ENCODE assay signal across 18 cellular contexts in genomic region chr21:33088384-33088783, GRCh38. TPM values are rescaled to one million over a fixed set of nuclear protein-coding genes. Genes with fewer than 3 reads are reported as not detected.
"Had no signal": no experiment of that assay in that cellular context is flagged by ENCODE, and none has a peak within 500 bp of the region (broad histone marks: within the 10 kb centered on the region; RNA-seq: fewer than 3 reads in every experiment).

No MANE protein-coding gene starts in this region.

- H3K9me3 ChIP-seq: SJCRH30 had no signal

- H3K27ac ChIP-seq: RWPE1, SJCRH30 had no signal

- H3K27me3 ChIP-seq: SJCRH30 had no signal

- H3K9ac ChIP-seq: KMS-11 had no signal

- H3K4me3 ChIP-seq: K562, SJCRH30 had no signal

- H3K36me3 ChIP-seq: SJCRH30 had no signal

- DNase-seq: Kasumi-1, MM.1S, NCI-H1092 treated with DMSO at 0.1 percent for 48 hours, NCI-H1417, NCI-H1436 treated with DMSO at 0.1 percent for 48 hours, NCI-H187, NCI-H2029, NCI-H226, NCI-H510A, NCI-H524 treated with DMSO at 0.1 percent for 48 hours, NCI-H69, NCI-H774, SHP77 treated with DMSO at 0.1 percent for 48 hours, SJCRH30 had no signal

RNA-seq across cellular contexts. Expression of gene OLIG1, which starts 18.4 kb away (rescaled TPM):
- total RNA-seq: K562, M059J had no signal
